29 cellular contexts compared by ENCODE assay signal in the genomic region with DNA sequence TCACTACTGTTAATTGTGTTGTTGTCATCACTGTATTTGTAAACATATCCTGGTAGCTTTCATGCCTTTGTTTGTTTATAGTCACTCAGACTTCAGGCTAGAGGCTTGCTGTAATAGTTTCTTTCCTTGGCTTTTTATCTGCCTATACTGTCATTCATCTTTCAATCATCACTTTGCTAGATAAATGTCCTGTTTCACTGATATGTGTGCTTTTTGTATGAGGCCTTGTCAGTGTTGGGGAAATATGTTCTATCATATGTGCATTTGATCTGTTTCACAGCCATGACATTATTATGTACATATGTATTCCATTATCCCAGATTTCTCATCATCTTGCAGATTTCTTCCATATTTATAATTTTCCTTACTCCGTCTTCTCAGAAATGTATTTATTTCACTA.
"Had no signal": no experiment of that assay in that cellular context is flagged by ENCODE, and none has a peak within 500 bp of the region (broad histone marks: within the 10 kb centered on the region; RNA-seq: fewer than 3 reads in every experiment).

No MANE protein-coding gene starts in this region.

- H3K36me3 ChIP-seq: colonic mucosa, esophagus muscularis mucosa, esophagus squamous epithelium, gastrocnemius medialis, gastroesophageal sphincter, heart left ventricle, heart right ventricle had no signal

- H3K27ac ChIP-seq: colonic mucosa, coronary artery, dorsolateral prefrontal cortex, epithelial cell of prostate, esophagus muscularis mucosa, esophagus squamous epithelium, foreskin keratinocyte, gastrocnemius medialis, gastroesophageal sphincter, heart left ventricle, heart right ventricle had no signal

- H3K27me3 ChIP-seq: colonic mucosa, dorsolateral prefrontal cortex, esophagus muscularis mucosa, esophagus squamous epithelium, foreskin keratinocyte, gastrocnemius medialis, gastroesophageal sphincter, heart left ventricle, heart right ventricle had no signal

- H3K4me3 Mint-ChIP-seq: dendritic cell treated with granulocyte-macrophage colony-stimulating factor and Interleukin-4, amounts not matched to agents 40 ng/mL and 50 ng/mL, for 4 days; effector memory CD8-positive, alpha-beta T cell; endodermal cell had no signal

- DNase-seq: colonic mucosa; cortex of kidney; dermis blood vessel endothelial cell; dorsolateral prefrontal cortex; effector CD4-positive, alpha-beta T cell; effector CD8-positive, alpha-beta T cell; effector memory CD4-positive, alpha-beta T cell; effector memory CD8-positive, alpha-beta T cell; endodermal cell; erythroblast; esophagus squamous epithelium; foreskin fibroblast; foreskin keratinocyte; foreskin melanocyte; gastrocnemius medialis; glutamatergic neuron; head of caudate nucleus; heart left ventricle; heart right ventricle had no signal

- H3K27me3 Mint-ChIP-seq: dendritic cell treated with granulocyte-macrophage colony-stimulating factor and Interleukin-4, amounts not matched to agents 40 ng/mL and 50 ng/mL, for 4 days; effector memory CD8-positive, alpha-beta T cell had no signal

- H3K4me3 ChIP-seq: colonic mucosa, coronary artery, dorsolateral prefrontal cortex, esophagus muscularis mucosa, esophagus squamous epithelium, gastrocnemius medialis, gastroesophageal sphincter, heart left ventricle, heart right ventricle had no signal

- H3K27ac Mint-ChIP-seq: dendritic cell treated with granulocyte-macrophage colony-stimulating factor and Interleukin-4, amounts not matched to agents 40 ng/mL and 50 ng/mL, for 4 days; effector memory CD8-positive, alpha-beta T cell; endodermal cell had no signal

- H3K9me3 Mint-ChIP-seq: dendritic cell treated with granulocyte-macrophage colony-stimulating factor and Interleukin-4, amounts not matched to agents 40 ng/mL and 50 ng/mL, for 4 days; endodermal cell had no signal

- ATAC-seq: effector memory CD8-positive, alpha-beta T cell; esophagus mucosa; foreskin keratinocyte; gastrocnemius medialis; gastroesophageal sphincter; heart left ventricle; heart right ventricle had no signal

- FAIRE-seq: colon, endometrium, endothelial cell of umbilical vein, frontal cortex had no signal

- H3K9me3 ChIP-seq: colonic mucosa, esophagus muscularis mucosa, esophagus squamous epithelium, gastrocnemius medialis, gastroesophageal sphincter, heart left ventricle, heart right ventricle had no signal
